In genomic region chr7:131338990-131339389, GRCh38 we compare ENCODE assay signal across 29 cellular contexts.
"Had no signal": no experiment of that assay in that cellular context is flagged by ENCODE, and none has a peak within 500 bp of the region (broad histone marks: within the 10 kb centered on the region; RNA-seq: fewer than 3 reads in every experiment).

No MANE protein-coding gene starts in this region.

- H3K4me1 Mint-ChIP-seq: mesothelial cell of epicardium had no signal

- H3K4me2 ChIP-seq: smooth muscle cell had no signal

- H3K4me3 Mint-ChIP-seq: immature natural killer cell; mesothelial cell of epicardium; natural killer cell treated with Interleukin-12 subunit alpha and Interleukin-12 subunit beta and Interleukin-15 and Interleukin-18, amount 100 ng/mL, for 72 hours; stimulated activated memory B cell treated with anti-CD40 and anti-IgM and Interleukin-4, amounts not matched to agents 10 μg/mL and 1 μg/mL and 100 μg/mL, for 72 hours; stimulated activated naive CD8-positive, alpha-beta T cell treated with anti-CD3 and anti-CD28 coated beads, Interleukin-15, amount 100 ng/mL, for 72 hours had no signal

- H3K27ac ChIP-seq: left lung, pancreas, prostate gland, sigmoid colon, tibial nerve, upper lobe of left lung, vagina had no signal

- ATAC-seq: left colon; left lung; naive thymus-derived CD4-positive, alpha-beta T cell; natural killer cell treated with Interleukin-12 subunit alpha and Interleukin-12 subunit beta and Interleukin-15 and Interleukin-18, amount 100 ng/mL, for 72 hours; pancreas; right cardiac atrium; stimulated activated memory B cell treated with anti-CD40 and anti-IgM and Interleukin-4, amounts not matched to agents 10 μg/mL and 1 μg/mL and 100 μg/mL, for 72 hours; stimulated activated naive CD8-positive, alpha-beta T cell treated with anti-CD3 and anti-CD28 coated beads, Interleukin-15, amount 100 ng/mL, for 72 hours had no signal

- DNase-seq: hypothalamus; immature natural killer cell; kidney; left colon; left lung; mesendoderm; naive thymus-derived CD4-positive, alpha-beta T cell; pancreas; posterior cingulate gyrus; retina; right cardiac atrium; sigmoid colon; stimulated activated CD4-positive, alpha-beta T cell treated with anti-CD3 and anti-CD28 coated beads, Interleukin-1b, Interleukin-23, amount 100 ng/mL, for 48 hours; stimulated activated CD4-positive, alpha-beta T cell treated with anti-CD3 and anti-CD28 coated beads, Interleukin-2, amount 100 ng/mL, for 48 hours; stimulated activated CD4-positive, alpha-beta T cell treated with anti-CD3 and anti-CD28 coated beads, Interleukin-4, amount 100 ng/mL, for 4 hours; stimulated activated CD8-positive, alpha-beta memory T cell treated with anti-CD3 and anti-CD28 coated beads, Interleukin-4, amount 100 ng/mL, for 48 hours; stimulated activated naive CD4-positive, alpha-beta T cell treated with Interleukin-2 at 50 U/mL for 16 hours; stimulated activated naive CD8-positive, alpha-beta T cell treated with anti-CD3 and anti-CD28 coated beads, Interleukin-15, amount 100 ng/mL, for 72 hours; substantia nigra; upper lobe of left lung had no signal

- H3K36me3 ChIP-seq: left lung, pancreas, prostate gland, sigmoid colon, tibial nerve, upper lobe of left lung, vagina had no signal

- H3K4me3 ChIP-seq: left lung, lung, pancreas, prostate gland, sigmoid colon, smooth muscle cell, tibial nerve, upper lobe of left lung, vagina had no signal

- FAIRE-seq: islet of Langerhans, pancreas had no signal

- H3K4me1 ChIP-seq: prostate gland had no signal

- H3K9me3 ChIP-seq: prostate gland had no signal

- H3K27me3 ChIP-seq: left lung, pancreas, sigmoid colon, tibial nerve, upper lobe of left lung, vagina had no signal

- H3K27me3 Mint-ChIP-seq: naive thymus-derived CD4-positive, alpha-beta T cell; natural killer cell treated with Interleukin-12 subunit alpha and Interleukin-12 subunit beta and Interleukin-15 and Interleukin-18, amount 100 ng/mL, for 72 hours; stimulated activated memory B cell treated with anti-CD40 and anti-IgM and Interleukin-4, amounts not matched to agents 10 μg/mL and 1 μg/mL and 100 μg/mL, for 72 hours; stimulated activated naive CD8-positive, alpha-beta T cell treated with anti-CD3 and anti-CD28 coated beads, Interleukin-15, amount 100 ng/mL, for 72 hours had no signal

- H3K27ac Mint-ChIP-seq: immature natural killer cell; mesothelial cell of epicardium; natural killer cell treated with Interleukin-12 subunit alpha and Interleukin-12 subunit beta and Interleukin-15 and Interleukin-18, amount 100 ng/mL, for 72 hours; stimulated activated memory B cell treated with anti-CD40 and anti-IgM and Interleukin-4, amounts not matched to agents 10 μg/mL and 1 μg/mL and 100 μg/mL, for 72 hours had no signal
